Comparison of ENCODE assay signal across 14 cellular contexts in the genomic region with DNA sequence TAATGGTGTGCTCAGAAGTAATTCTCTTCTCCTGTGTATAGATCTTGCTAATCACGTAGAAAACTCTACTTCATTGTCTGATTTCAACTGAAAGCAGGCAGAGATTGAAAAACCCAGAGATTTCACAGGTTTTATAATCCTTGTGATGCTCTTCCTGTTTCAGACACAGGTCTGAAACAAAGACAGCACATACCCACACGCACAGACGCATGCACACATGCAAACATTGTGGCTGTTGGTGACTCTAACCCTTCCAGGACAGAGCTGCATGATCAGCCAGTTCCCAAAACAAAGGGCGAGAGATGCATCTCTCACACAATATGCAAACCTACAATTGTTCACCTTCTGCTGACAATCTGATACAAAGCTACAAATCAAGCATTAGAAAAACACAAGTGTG. TPM values are rescaled to one million over a fixed set of nuclear protein-coding genes. Genes with fewer than 3 reads are reported as not detected.
DNase-seq lines count a peak whose midpoint lies in the region; ATAC-seq, FAIRE-seq and TF ChIP-seq lines count a peak whose summit lies in the region.
"Had no signal": no experiment of that assay in that cellular context is flagged by ENCODE, and none has a peak within 500 bp of the region (broad histone marks: within the 10 kb centered on the region; RNA-seq: fewer than 3 reads in every experiment).

No MANE protein-coding gene starts in this region.

- POLR2A ChIA-PET in H1 (lab: Charles Lee; ENCODE audit: partially characterized antibody), result no interaction called here

- H3K27ac ChIP-seq in H1 (ENCODE audit: low read depth, low read length), result no peak overlapping the region
- H3K27ac ChIP-seq: prostate gland had no signal

- no peak overlapping the region for H3K23ac ChIP-seq in H1 (ENCODE audit: insufficient read length)

- no peak overlapping the region for H3K4me2 ChIP-seq in H1 (ENCODE audit: insufficient read depth in 1 of 2, low read depth in 2 of 2, low read length in 2 of 2)

- no peak overlapping the region for H3K56ac ChIP-seq in H1 (replicated peaks; ENCODE audit: insufficient read length, low read depth, low read length)

- H2BK15ac ChIP-seq in H1 (ENCODE audit: low read length), result no peak overlapping the region

- no peaks in the 10 kb centered on the region for H4K20me1 ChIP-seq in H1 (replicated peaks in 1 of 2; ENCODE audit: control insufficient read depth in 1 of 2, insufficient read depth in 2 of 2, low read length in 2 of 2)

- ATAC-seq in GM18868 (IDR thresholded peaks at IDR 0.05; ENCODE audit: unreplicated experiment), result peak; percentile 99
- ATAC-seq in GM21526 (IDR thresholded peaks at IDR 0.05; ENCODE audit: low FRiP score, unreplicated experiment), result peak; percentile 99
- ATAC-seq in HG03045 (IDR thresholded peaks at IDR 0.05; ENCODE audit: unreplicated experiment), result peak; percentile 94

- no peak overlapping the region for H4K91ac ChIP-seq in H1 (replicated peaks; ENCODE audit: insufficient read length, low read length)

- no peak for FAIRE-seq in H1 (lab: Jason Lieb, UNC)
- FAIRE-seq: endothelial cell of umbilical vein had no signal

- H2BK12ac ChIP-seq in H1 (ENCODE audit: low read depth, low read length), result no peak overlapping the region

- TF ChIP-seq RAD21 in H1 (IDR thresholded peaks at IDR 0.05 in 1 of 2, conservative IDR thresholded peaks at IDR 0.05 in 1 of 2; ENCODE audit: low read depth in 2 of 2, low read length in 2 of 2), result no peak

- H3K79me1 ChIP-seq in H1 (ENCODE audit: low read depth, low read length), result no peaks in the 10 kb centered on the region

- no peaks in the 10 kb centered on the region for H3K4me1 ChIP-seq in H1 (replicated peaks in 1 of 4; ENCODE audit: control insufficient read depth in 3 of 4, insufficient read depth in 4 of 4, low read length in 3 of 4)
- H3K4me1 ChIP-seq: prostate gland had no signal

- H2BK120ac ChIP-seq in H1 (replicated peaks; ENCODE audit: low read depth, low read length), result no peak overlapping the region

- no peak for TF ChIP-seq CTCF in H1 (IDR thresholded peaks at IDR 0.05; ENCODE audit: control extremely low read depth in 1 of 3, insufficient read depth in 1 of 3, low read depth in 1 of 3, low read length in 3 of 3)

- CTCF ChIA-PET in H1 (lab: Charles Lee; ENCODE audit: partially characterized antibody), result no interaction called here

- H4K8ac ChIP-seq in H1 (ENCODE audit: extremely low read depth, insufficient read depth, low read length), result no peak overlapping the region

- H3K27me3 ChIP-seq in H1 (replicated peaks in 1 of 4; ENCODE audit: control insufficient read depth in 3 of 4, extremely low read depth in 1 of 4, insufficient read depth in 3 of 4, low read length in 3 of 4), result no peaks in the 10 kb centered on the region

- TF ChIP-seq POLR2A in H1 (IDR thresholded peaks at IDR 0.05; ENCODE audit: control extremely low read depth in 1 of 2, low read depth in 2 of 2, low read length in 2 of 2), result no peak

- peak overlapping the region; percentile 48 for H2AFZ ChIP-seq in H1 (ENCODE audit: low read length)

- in situ Hi-C loops in G401 (cut with HindIII; ENCODE audit: low sequenced_read_pairs), result no loop called here

- H4K5ac ChIP-seq in H1 (ENCODE audit: insufficient read length, low read depth, low read length), result no peak overlapping the region

- WGBS in H1 (ENCODE audit: extremely low coverage in 1 of 2, insufficient coverage in 1 of 2, insufficient read length in 1 of 2, insufficient replicate concordance in 2 of 2, low coverage in 1 of 2, low lambda C conversion rate in 2 of 2, missing lambda C conversion rate in 1 of 2), 2 experiments, result 88% methylated on average over 4 of the region's 4 CpGs; no CpG with 5 or more reads in 1 of the 2 experiments

- H3K79me2 ChIP-seq in H1 (ENCODE audit: control insufficient read depth in 1 of 2, insufficient read depth in 2 of 2, low read length in 2 of 2), result no peaks in the 10 kb centered on the region

- H2AK5ac ChIP-seq in H1 (ENCODE audit: low read depth, low read length), result no peak overlapping the region

- no peak overlapping the region for H2BK20ac ChIP-seq in H1 (ENCODE audit: low read length)

- H3K4me3 ChIP-seq in H1 (ENCODE audit: extremely low read depth in 1 of 4, insufficient read depth in 2 of 4, low read depth in 3 of 4, low read length in 4 of 4), result no peak overlapping the region
- H3K4me3 ChIP-seq: prostate gland had no signal

- H3K9me3 ChIP-seq in H1 (ENCODE audit: insufficient read depth in 2 of 2, low read depth in 1 of 2, low read length in 1 of 2), result 0 out of 4 replicates have a peak, but pooled peaks cover 0 to 5% of the 10 kb centered on the region in 2 experiments
- H3K9me3 ChIP-seq: prostate gland had no signal

- no peak overlapping the region for H3K14ac ChIP-seq in H1 (ENCODE audit: insufficient read length)

- no peak for TF ChIP-seq EP300 in H1 (IDR thresholded peaks at IDR 0.05; ENCODE audit: borderline replicate concordance in 1 of 2, low read depth in 2 of 2, low read length in 2 of 2)

- no peak overlapping the region for H2BK5ac ChIP-seq in H1 (ENCODE audit: low read depth, low read length)

- H3K4ac ChIP-seq in H1 (replicated peaks; ENCODE audit: insufficient read length, low read depth, low read length), result no peak overlapping the region

- H3K18ac ChIP-seq in H1 (ENCODE audit: extremely low read depth, low read length), result no peak overlapping the region

- no peaks in the 10 kb centered on the region; the same call in 1 of the 2 replicates for H3K23me2 ChIP-seq in H1 (ENCODE audit: low read depth, low read length)

- H3K9ac ChIP-seq in H1 (replicated peaks in 1 of 4; ENCODE audit: extremely low read depth in 1 of 4, low read depth in 3 of 4, low read length in 3 of 4), result no peak overlapping the region

- H3K36me3 ChIP-seq in H1 (ENCODE audit: control insufficient read depth in 2 of 4, insufficient read depth in 4 of 4, low read length in 3 of 4), result no peaks in the 10 kb centered on the region
- H3K36me3 ChIP-seq: prostate gland had no signal

- DNase-seq in H1 (ENCODE audit: low read depth in 1 of 2, low spot score in 2 of 2) (no peak), NCI-H524 treated with DMSO at 0.1 percent for 48 hours (lab: John Stamatoyannopoulos, UW) (no peak), NOMO-1 (lab: John Stamatoyannopoulos, UW; ENCODE audit: unreplicated experiment in 2 of 2) (no peak), G401 (ENCODE audit: low spot score) (no peak), germinal center (ENCODE audit: low spot score) (no peak)
- DNase-seq: activated CD8-positive, alpha-beta memory T cell treated with anti-CD3 and anti-CD28 coated beads, Interleukin-2, amount 50 U/mL, for 4 hours; CD4-positive, CD25-positive, alpha-beta regulatory T cell; stimulated activated CD4-positive, alpha-beta T cell treated with anti-CD3 and anti-CD28 coated beads, Interleukin-4, amount 100 ng/mL, for 4 hours; T-helper 9 cell had no signal

TF ChIP-seq in H1, 55 proteins besides CTCF, POLR2A, EP300 and RAD21 (continues in another document):
- TF ChIP-seq POLR2AphosphoS5 (IDR thresholded peaks at IDR 0.05; ENCODE audit: low read depth, low read length) (no peak), BACH1 (IDR thresholded peaks at IDR 0.05; ENCODE audit: low read length) (no peak)

RNA-seq across cellular contexts. Expression of a gene that starts 11.1 kb away (rescaled TPM):
- total RNA-seq in H1 (2021; fragmentation: NEBNext Ultra II Directional; extraction: Animal tissue kit (Norgen Biotek cat#: 25700)), result not detected in 2 replicates
- polyA plus RNA-seq in H1 (2011; rRNA removed), result not detected in 2 replicates
- 0.06 TPM for polyA plus RNA-seq in H1 (2011; cell fraction: cytosol; rRNA removed)
- not detected for polyA plus RNA-seq in H1 (2011; cell fraction: nucleus; rRNA removed)
- polyA plus RNA-seq in H1 (2012, experiment 1 of 2), result not detected in 4 replicates
- polyA plus RNA-seq in H1 (2012, experiment 2 of 2), result not detected
- 0.02 TPM for polyA plus RNA-seq in H1 (2013, experiment 1 of 2)
- 0.06 TPM for polyA plus RNA-seq in H1 (2013, experiment 2 of 2)
- polyA minus RNA-seq in H1 (2011; rRNA and poly(A)+ RNA removed), result 0.32 TPM in 1 of 2 replicates, not detected in the other
- polyA minus RNA-seq in H1 (2011; cell fraction: cytosol; rRNA and poly(A)+ RNA removed), result not detected
- not detected for polyA minus RNA-seq in H1 (2011; cell fraction: nucleus; rRNA and poly(A)+ RNA removed)
- total RNA-seq in G401 (2014; rRNA removed; shearing (Covaris generic)), result not detected in 2 replicates
- polyA plus RNA-seq: CD4-positive, CD25-positive, alpha-beta regulatory T cell had no signal
